22 cellular contexts compared by ENCODE assay signal in the genomic region with DNA sequence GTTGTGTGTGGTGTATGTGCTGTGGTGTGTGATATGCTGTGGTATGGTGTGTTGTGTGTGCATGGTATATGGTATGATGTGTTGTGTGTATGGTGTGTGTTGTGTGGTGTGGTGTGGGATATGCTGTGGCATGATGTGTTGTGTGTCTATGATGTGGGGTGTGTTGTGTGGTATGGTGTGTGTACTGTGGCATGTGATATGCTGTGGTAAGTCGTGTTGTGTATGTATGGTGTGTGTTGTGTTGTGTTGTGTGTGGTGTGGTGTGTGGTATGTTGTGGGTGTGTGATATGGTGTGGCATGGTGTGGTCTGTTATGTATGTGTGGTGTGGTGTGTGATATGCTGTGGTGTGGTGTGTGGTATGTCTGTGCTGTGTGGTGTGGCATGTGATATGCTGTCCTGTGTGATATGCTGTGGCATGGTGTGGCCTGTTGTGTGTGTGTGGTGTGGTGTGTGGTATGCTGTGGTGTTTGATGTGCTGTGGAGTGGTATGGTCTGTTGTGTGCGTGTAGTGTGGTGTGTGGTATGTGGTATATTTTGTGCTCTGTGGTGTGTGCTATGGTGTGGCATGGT.
A peak's percentile ranks its signal among the peaks of the same experiment; 100 is the strongest.
DNase-seq lines count a peak whose midpoint lies in the region; ATAC-seq, FAIRE-seq and TF ChIP-seq lines count a peak whose summit lies in the region.
"Had no signal": no experiment of that assay in that cellular context is flagged by ENCODE, and none has a peak within 500 bp of the region (broad histone marks: within the 10 kb centered on the region; RNA-seq: fewer than 3 reads in every experiment).

No MANE protein-coding gene starts in this region.

- 0 out of 2 replicates have a peak overlapping the region, but pooled peaks have one; percentile 48 for H2BK15ac ChIP-seq in H1 (ENCODE audit: low read length)

- H3K18ac ChIP-seq in H1 (ENCODE audit: extremely low read depth, low read length) (no peak overlapping the region), trophoblast cell (ENCODE audit: low read length) (no peak overlapping the region)

- TF ChIP-seq POLR2A in HepG2 (IDR thresholded peaks at IDR 0.05; ENCODE audit: insufficient read depth in 1 of 2, low read depth in 2 of 2, low read length in 2 of 2) (no peak), right lobe of liver (IDR thresholded peaks at IDR 0.05) (no peak), H1 (IDR thresholded peaks at IDR 0.05; ENCODE audit: control extremely low read depth in 1 of 2, low read depth in 2 of 2, low read length in 2 of 2) (no peak)

- H3K4me3 ChIP-seq in HepG2 (replicated peaks in 1 of 3; ENCODE audit: insufficient read depth in 1 of 3, low read depth in 2 of 3, low read length in 3 of 3) (no peak overlapping the region), right lobe of liver (no peak overlapping the region), H1 (ENCODE audit: extremely low read depth in 1 of 4, insufficient read depth in 2 of 4, low read depth in 3 of 4, low read length in 4 of 4) (no peak overlapping the region), trophoblast cell (ENCODE audit: low read depth, low read length) (peak overlapping the region; percentile 6)
- H3K4me3 ChIP-seq: A549, GM23248 had no signal

- DNase-seq in HepG2 (ENCODE audit: low spot score) (no peak), right lobe of liver (no peak), H1 (ENCODE audit: low read depth in 1 of 2, low spot score in 2 of 2) (no peak), trophoblast cell (no peak), NCI-H446 (lab: John Stamatoyannopoulos, UW) (no peak), caudate nucleus (lab: John Stamatoyannopoulos, UW) (no peak), G401 (ENCODE audit: low spot score) (no peak)
- DNase-seq: AML-193; Caco-2; CD4-positive, alpha-beta T cell; GDM1; GM23248; HCEC 1CT; HFFc6 had no signal

- peak overlapping the region; percentile 95 for H2AK5ac ChIP-seq in H1 (ENCODE audit: low read depth, low read length)
- H2AK5ac ChIP-seq in trophoblast cell (ENCODE audit: low read length): no peak overlapping the region

- H3K4ac ChIP-seq in H1 (replicated peaks; ENCODE audit: insufficient read length, low read depth, low read length): peak overlapping the region; percentile 53
- no peak overlapping the region for H3K4ac ChIP-seq in trophoblast cell (ENCODE audit: low read depth, low read length)

- H3K79me1 ChIP-seq in H1 (ENCODE audit: low read depth, low read length): no peaks in the 10 kb centered on the region
- H3K79me1 ChIP-seq in trophoblast cell (ENCODE audit: low read length): no peaks in the 10 kb centered on the region

- no peak overlapping the region for H2AFZ ChIP-seq in HepG2 (ENCODE audit: low read length)
- H2AFZ ChIP-seq in H1 (ENCODE audit: low read length): no peak overlapping the region
- no peak overlapping the region for H2AFZ ChIP-seq in trophoblast cell (ENCODE audit: insufficient read depth, low read length, poor library complexity)
- H2AFZ ChIP-seq: GM23248 had no signal

- intact Hi-C loops in HepG2 (cut with micrococcal nuclease; ENCODE audit: unreplicated experiment) (no loop called here), right lobe of liver (cut with DNase I) (no loop called here)

- no peak for FAIRE-seq in HepG2 (lab: Jason Lieb, UNC)
- no peak for FAIRE-seq in H1 (lab: Jason Lieb, UNC)
- FAIRE-seq: A549, D721Med, GM12892, GM18507, H54 had no signal

- no peak overlapping the region for H2BK120ac ChIP-seq in H1 (replicated peaks; ENCODE audit: low read depth, low read length)
- no peak overlapping the region for H2BK120ac ChIP-seq in trophoblast cell (ENCODE audit: insufficient read depth, low read length, poor library complexity)

- TF ChIP-seq CTCF in HepG2 (CRISPR knock-in tag; IDR thresholded peaks at IDR 0.05) (no peak), right lobe of liver (IDR thresholded peaks at IDR 0.05) (no peak), H1 (IDR thresholded peaks at IDR 0.05; ENCODE audit: control extremely low read depth in 1 of 3, insufficient read depth in 1 of 3, low read depth in 1 of 3, low read length in 3 of 3) (no peak)

- BruUV-seq in HepG2 (replicated peaks; lab: Mats Ljungman, UMichigan): no TSS peak

- H4K12ac ChIP-seq in trophoblast cell (ENCODE audit: low read depth, low read length): no peak overlapping the region

- H3K36me3 ChIP-seq in HepG2 (replicated peaks in 1 of 2; ENCODE audit: control insufficient read depth in 1 of 2, insufficient read depth in 2 of 2, low read length in 2 of 2) (no peaks in the 10 kb centered on the region), right lobe of liver (no peaks in the 10 kb centered on the region), H1 (ENCODE audit: control insufficient read depth in 2 of 4, insufficient read depth in 4 of 4, low read length in 3 of 4) (no peaks in the 10 kb centered on the region), trophoblast cell (ENCODE audit: control insufficient read depth in 1 of 2, insufficient read depth in 2 of 2, low read length in 2 of 2) (no peaks in the 10 kb centered on the region)

- no peak for ATAC-seq in HepG2
- no peak for ATAC-seq in right lobe of liver
- ATAC-seq in HG03097 (IDR thresholded peaks at IDR 0.05; ENCODE audit: low FRiP score, unreplicated experiment): no peak
- ATAC-seq: A549 had no signal

- H3K9me3 ChIP-seq in HepG2 (ENCODE audit: low read length) (peaks cover 6% of the 10 kb centered on the region), right lobe of liver (no peaks in the 10 kb centered on the region), H1 (ENCODE audit: insufficient read depth in 2 of 2, low read depth in 1 of 2, low read length in 1 of 2) (no peaks in the 10 kb centered on the region), trophoblast cell (ENCODE audit: insufficient read depth, low read depth, low read length) (peaks cover 11% of the 10 kb centered on the region)
- H3K9me3 ChIP-seq: A549, Caco-2 had no signal

- H3K79me2 ChIP-seq in HepG2 (ENCODE audit: insufficient read depth, low read length): no peaks in the 10 kb centered on the region
- no peaks in the 10 kb centered on the region; a peak in 1 of 4 replicates for H3K79me2 ChIP-seq in H1 (ENCODE audit: control insufficient read depth in 1 of 2, insufficient read depth in 2 of 2, low read length in 2 of 2)
- H3K79me2 ChIP-seq in trophoblast cell (ENCODE audit: control insufficient read depth, insufficient read depth, low read length, poor library complexity): no peaks in the 10 kb centered on the region

- H4K91ac ChIP-seq in H1 (replicated peaks; ENCODE audit: insufficient read length, low read length): peak overlapping the region; percentile 81
- H4K91ac ChIP-seq in trophoblast cell (ENCODE audit: low read depth, low read length): no peak overlapping the region

- H3K27me3 ChIP-seq in HepG2 (ENCODE audit: control insufficient read depth in 1 of 2, insufficient read depth in 2 of 2, low read length in 2 of 2): no peaks in the 10 kb centered on the region; a peak in 2 of 5 replicates
- no peaks in the 10 kb centered on the region for H3K27me3 ChIP-seq in right lobe of liver
- no peaks in the 10 kb centered on the region for H3K27me3 ChIP-seq in H1 (replicated peaks in 1 of 4; ENCODE audit: control insufficient read depth in 3 of 4, extremely low read depth in 1 of 4, insufficient read depth in 3 of 4, low read length in 3 of 4)
- no peaks in the 10 kb centered on the region for H3K27me3 ChIP-seq in trophoblast cell (ENCODE audit: insufficient read depth, low read length)

- in situ Hi-C loops in HepG2 (cut with HindIII; ENCODE audit: extremely low pct_ligation_motif_present, low pct_unique_long_range_greater_than_20kb): no loop called here
- in situ Hi-C loops in G401 (cut with HindIII; ENCODE audit: low sequenced_read_pairs): no loop called here

- H4K20me1 ChIP-seq in HepG2 (ENCODE audit: insufficient read depth, low read length): no peaks in the 10 kb centered on the region
- H4K20me1 ChIP-seq in H1 (replicated peaks in 1 of 2; ENCODE audit: control insufficient read depth in 1 of 2, insufficient read depth in 2 of 2, low read length in 2 of 2): peaks cover 0 to 6% of the 10 kb centered on the region in 2 experiments

- H4K8ac ChIP-seq in H1 (ENCODE audit: extremely low read depth, insufficient read depth, low read length) (no peak overlapping the region), trophoblast cell (ENCODE audit: low read depth, low read length) (no peak overlapping the region)

- H2BK12ac ChIP-seq in H1 (ENCODE audit: low read depth, low read length) (peak overlapping the region; percentile 94), trophoblast cell (ENCODE audit: low read length) (no peak overlapping the region)

- POLR2A ChIA-PET in HepG2 (lab: Yijun Ruan, JAX) (no interaction called here), H1 (lab: Charles Lee; ENCODE audit: partially characterized antibody) (no interaction called here)

- peaks cover 10% of the 10 kb centered on the region for H3K23me2 ChIP-seq in H1 (ENCODE audit: low read depth, low read length)

- H2BK20ac ChIP-seq in H1 (ENCODE audit: low read length): peak overlapping the region; percentile 24

- H4K5ac ChIP-seq in H1 (ENCODE audit: insufficient read length, low read depth, low read length): no peak overlapping the region

- 0 out of 2 replicates have a peak overlapping the region, but pooled peaks have one; percentile 49 for H2BK5ac ChIP-seq in H1 (ENCODE audit: low read depth, low read length)
- H2BK5ac ChIP-seq in trophoblast cell (ENCODE audit: low read depth, low read length, poor library complexity): no peak overlapping the region

- H3K4me1 ChIP-seq in HepG2 (ENCODE audit: insufficient read depth, low read length): no peaks in the 10 kb centered on the region
- H3K4me1 ChIP-seq in right lobe of liver: no peaks in the 10 kb centered on the region
- H3K4me1 ChIP-seq in H1 (replicated peaks in 1 of 4; ENCODE audit: control insufficient read depth in 3 of 4, insufficient read depth in 4 of 4, low read length in 3 of 4): peaks cover 0 to 7% (median 2%) of the 10 kb centered on the region in 4 experiments; a peak in 5 of 7 replicates
- no peaks in the 10 kb centered on the region for H3K4me1 ChIP-seq in trophoblast cell (ENCODE audit: control insufficient read depth in 1 of 2, insufficient read depth in 2 of 2, low read length in 2 of 2)
- H3K4me1 ChIP-seq: A549, Caco-2 had no signal

- H3K56ac ChIP-seq in H1 (replicated peaks; ENCODE audit: insufficient read length, low read depth, low read length): peak overlapping the region; percentile 82

- peak overlapping the region; percentile 93 for H3K14ac ChIP-seq in H1 (ENCODE audit: insufficient read length)
- H3K14ac ChIP-seq in trophoblast cell (ENCODE audit: low read length): no peak overlapping the region

- TF ChIP-seq RAD21 in HepG2 (CRISPR knock-in tag; IDR thresholded peaks at IDR 0.05) (no peak), H1 (IDR thresholded peaks at IDR 0.05 in 1 of 2, conservative IDR thresholded peaks at IDR 0.05 in 1 of 2; ENCODE audit: low read depth in 2 of 2, low read length in 2 of 2) (no peak)

- 36% methylated on average over 2 of the region's 2 CpGs for WGBS in HepG2 (ENCODE audit: low lambda C conversion rate)
- WGBS in right lobe of liver (ENCODE audit: insufficient coverage, low coverage, low lambda C conversion rate, missing lambda C conversion rate): 56% methylated on average over 2 of the region's 2 CpGs
- 88 to 100% methylated on average over 1 to 2 of the region's 2 CpGs for WGBS in H1 (ENCODE audit: extremely low coverage in 1 of 2, insufficient coverage in 1 of 2, insufficient read length in 1 of 2, insufficient replicate concordance in 2 of 2, low coverage in 1 of 2, low lambda C conversion rate in 2 of 2, missing lambda C conversion rate in 1 of 2), 2 experiments
- 100% methylated on average over 2 of the region's 2 CpGs for WGBS in trophoblast cell (ENCODE audit: extremely low coverage, insufficient coverage, insufficient read length)

- H3K9ac ChIP-seq in HepG2 (ENCODE audit: insufficient read depth, low read depth, low read length): no peak overlapping the region
- no peak overlapping the region; a peak in 1 of 7 replicates for H3K9ac ChIP-seq in H1 (replicated peaks in 1 of 4; ENCODE audit: extremely low read depth in 1 of 4, low read depth in 3 of 4, low read length in 3 of 4)
- H3K9ac ChIP-seq in trophoblast cell (ENCODE audit: low read length): no peak overlapping the region
- H3K9ac ChIP-seq: GM23248 had no signal

- H3K4me2 ChIP-seq in HepG2 (ENCODE audit: low read depth, low read length) (no peak overlapping the region), H1 (ENCODE audit: insufficient read depth in 1 of 2, low read depth in 2 of 2, low read length in 2 of 2) (no peak overlapping the region), trophoblast cell (ENCODE audit: low read length) (no peak overlapping the region)
- H3K4me2 ChIP-seq: A549 had no signal

- TF ChIP-seq EP300 in HepG2 (IDR thresholded peaks at IDR 0.05; ENCODE audit: low read depth in 2 of 2, low read length in 2 of 2): no peak
- no peak for TF ChIP-seq EP300 in HepG2 (CRISPR knock-in tag; IDR thresholded peaks at IDR 0.05; ENCODE audit: borderline replicate concordance)
- TF ChIP-seq EP300 in H1 (IDR thresholded peaks at IDR 0.05; ENCODE audit: borderline replicate concordance in 1 of 2, low read depth in 2 of 2, low read length in 2 of 2): no peak

- CTCF ChIA-PET in HepG2 (lab: Yijun Ruan, JAX; ENCODE audit: low intra/inter-chr PET ratio, low total read pairs): no interaction called here
- CTCF ChIA-PET in H1 (lab: Charles Lee; ENCODE audit: partially characterized antibody): no interaction called here

- no peak overlapping the region for H3K23ac ChIP-seq in H1 (ENCODE audit: insufficient read length)
- peak overlapping the region; percentile 18 for H3K23ac ChIP-seq in trophoblast cell (ENCODE audit: low read length)

- no peak overlapping the region for H3K27ac ChIP-seq in HepG2 (ENCODE audit: extremely low read length, insufficient read depth, low read length)
- H3K27ac ChIP-seq in right lobe of liver: no peak overlapping the region
- no peak overlapping the region for H3K27ac ChIP-seq in H1 (ENCODE audit: low read depth, low read length)
- no peak overlapping the region for H3K27ac ChIP-seq in trophoblast cell (ENCODE audit: low read depth, low read length)
- no peak overlapping the region for H3K27ac ChIP-seq in caudate nucleus (ENCODE audit: low read depth, low read length)
- H3K27ac ChIP-seq: 22Rv1, A549, C4-2B, GM23248 had no signal
